In genomic region chr5:31581498-31582099, GRCh38 we compare ENCODE assay signal across 8 cellular contexts. TPM values are rescaled to one million over a fixed set of nuclear protein-coding genes. Genes with fewer than 3 reads are reported as not detected.
DNase-seq lines count a peak whose midpoint lies in the region; ATAC-seq, FAIRE-seq and TF ChIP-seq lines count a peak whose summit lies in the region.

No MANE protein-coding gene starts in this region.

- H4K20me1 ChIP-seq in PC-3 (ENCODE audit: low read length) (no peaks in the 10 kb centered on the region), endothelial cell of umbilical vein (replicated peaks; ENCODE audit: control insufficient read depth, extremely low read depth, insufficient read depth, low read length) (no peaks in the 10 kb centered on the region)

- H3K27me3 ChIP-seq in PC-3 (ENCODE audit: low read length) (peaks cover 19% of the 10 kb centered on the region; the same call in 1 of the 2 replicates), endothelial cell of umbilical vein (ENCODE audit: control insufficient read depth in 2 of 2, insufficient read depth in 2 of 2, low read length in 2 of 2) (peaks cover 0 to 2% of the 10 kb centered on the region in 2 experiments), parathyroid adenoma (ENCODE audit: control insufficient read depth, insufficient read depth, low read length) (no peaks in the 10 kb centered on the region), thyroid gland (no peaks in the 10 kb centered on the region)

- H3K4me3 Mint-ChIP-seq in HFFc6, result no peak overlapping the region

- no peak overlapping the region for H3K27ac ChIP-seq in C4-2B
- H3K27ac ChIP-seq in PC-3 (ENCODE audit: low read length), result no peak overlapping the region
- H3K27ac ChIP-seq in endothelial cell of umbilical vein (ENCODE audit: insufficient read depth, low read depth, low read length), result no peak overlapping the region
- H3K27ac ChIP-seq in parathyroid adenoma, result no peak overlapping the region
- H3K27ac ChIP-seq in thyroid gland, result no peak overlapping the region

- H3K9me1 ChIP-seq in endothelial cell of umbilical vein (replicated peaks; ENCODE audit: control insufficient read depth, extremely low read depth, insufficient read depth, low read length), result no peaks in the 10 kb centered on the region

- peaks cover 14% of the 10 kb centered on the region for H3K27me3 Mint-ChIP-seq in HFFc6 (ENCODE audit: insufficient read depth)

- no peaks in the 10 kb centered on the region for H3K9me3 ChIP-seq in PC-3 (ENCODE audit: low read length)
- no peaks in the 10 kb centered on the region for H3K9me3 ChIP-seq in endothelial cell of umbilical vein (replicated peaks; ENCODE audit: control insufficient read depth, insufficient read depth, low read length)
- no peaks in the 10 kb centered on the region for H3K9me3 ChIP-seq in parathyroid adenoma (ENCODE audit: control insufficient read depth, low read length)
- H3K9me3 ChIP-seq in thyroid gland, result no peaks in the 10 kb centered on the region

- TF ChIP-seq POLR2A in endothelial cell of umbilical vein (IDR thresholded peaks at IDR 0.05; ENCODE audit: low read depth, low read length), result no peak
- TF ChIP-seq POLR2A in thyroid gland (IDR thresholded peaks at IDR 0.05), result no peak

- WGBS in thyroid gland, 2 donors, result 35 to 40% methylated on average over 3 of the region's 3 CpGs

- H3F3A ChIP-seq in PC-3 (ENCODE audit: low read length, unreplicated experiment), result no peaks in the 10 kb centered on the region

- H3K4me3 ChIP-seq in PC-3 (ENCODE audit: low read length) (no peak overlapping the region), endothelial cell of umbilical vein (replicated peaks in 1 of 3; ENCODE audit: insufficient read depth in 1 of 3, low read depth in 1 of 3, low read length in 3 of 3) (no peak overlapping the region), parathyroid adenoma (ENCODE audit: low read depth, low read length) (no peak overlapping the region), thyroid gland (replicated peaks in 1 of 3) (no peak overlapping the region)

- H3K4me1 Mint-ChIP-seq in HFFc6 (ENCODE audit: low read depth), result peaks cover 14% of the 10 kb centered on the region

- H3K36me3 ChIP-seq in PC-3 (ENCODE audit: low read depth, low read length) (no peaks in the 10 kb centered on the region), endothelial cell of umbilical vein (ENCODE audit: control insufficient read depth in 2 of 2, extremely low read depth in 1 of 2, insufficient read depth in 2 of 2, low read length in 2 of 2) (no peaks in the 10 kb centered on the region), parathyroid adenoma (ENCODE audit: control insufficient read depth, insufficient read depth, low read length) (no peaks in the 10 kb centered on the region), thyroid gland (no peaks in the 10 kb centered on the region)

- no peaks in the 10 kb centered on the region for H3K9me3 Mint-ChIP-seq in HFFc6

- no peak overlapping the region for H3K27ac Mint-ChIP-seq in HFFc6

- H3K9me2 ChIP-seq in PC-3 (replicated peaks; ENCODE audit: low read length), result no peaks in the 10 kb centered on the region

- H3K79me2 ChIP-seq in PC-3 (ENCODE audit: low read length) (no peaks in the 10 kb centered on the region), endothelial cell of umbilical vein (ENCODE audit: control insufficient read depth, insufficient read depth, low read length) (no peaks in the 10 kb centered on the region), parathyroid adenoma (no peaks in the 10 kb centered on the region)

- ATAC-seq in PC-3 (no peak), HG03280 (IDR thresholded peaks at IDR 0.05; ENCODE audit: unreplicated experiment) (no peak), HG03565 (IDR thresholded peaks at IDR 0.05; ENCODE audit: unreplicated experiment) (no peak)

- BruUV-seq in PC-3 (replicated peaks; lab: Mats Ljungman, UMichigan) (no TSS peak), endothelial cell of umbilical vein (replicated peaks; lab: Mats Ljungman, UMichigan) (no TSS peak)

- no peaks in the 10 kb centered on the region for H3K36me3 Mint-ChIP-seq in HFFc6 (ENCODE audit: low read depth)

- DNase-seq in HFFc6 (peak; percentile 21), PC-3 (peak; percentile 65), endothelial cell of umbilical vein (ENCODE audit: low read depth, low spot score) (peak; percentile 32), thyroid gland (no peak)

- POLR2A ChIA-PET in PC-3 (lab: Charles Lee; ENCODE audit: unreplicated experiment) (no interaction called here), endothelial cell of umbilical vein (lab: Charles Lee) (no interaction called here)

- H3K4me2 ChIP-seq in PC-3 (ENCODE audit: low read length) (no peak overlapping the region), endothelial cell of umbilical vein (ENCODE audit: insufficient read depth, low read length) (no peak overlapping the region), parathyroid adenoma (ENCODE audit: low read length) (no peak overlapping the region)

- intact Hi-C loops in PC-3 (cut with micrococcal nuclease) (loop anchor here (1.0 to 5.0 kb wide), 3 partner anchors 228 to 512 kb away; no protein-coding TSS in a partner anchor), endothelial cell of umbilical vein (cut with micrococcal nuclease) (loop anchor here (1.0 kb wide), 4 partner anchors 228 to 512 kb away; no protein-coding TSS in a partner anchor), thyroid gland (cut with DNase I) (loop anchor here (2.0 to 5.0 kb wide), 2 partner anchors 227 to 511 kb away; no protein-coding TSS in a partner anchor)

- no peak for FAIRE-seq in endothelial cell of umbilical vein (lab: Jason Lieb, UNC)

- CTCF ChIA-PET in PC-3 (lab: Charles Lee) (interaction anchor here (0.7 kb wide), 1 partner anchor 227 kb away, joined by 4 read pairs; no protein-coding TSS in a partner anchor), endothelial cell of umbilical vein (lab: Charles Lee) (interaction anchor here (1.0 to 2.3 kb wide), 7 partner anchors 14 to 511 kb away, joined by 3 to 19 read pairs (median 8); no protein-coding TSS in a partner anchor)

- H2AFZ ChIP-seq in PC-3 (ENCODE audit: low read length) (no peak overlapping the region), endothelial cell of umbilical vein (ENCODE audit: low read depth, low read length) (no peak overlapping the region), parathyroid adenoma (no peak overlapping the region)

- H3K9ac ChIP-seq in PC-3 (ENCODE audit: low read length), result no peak overlapping the region
- H3K9ac ChIP-seq in endothelial cell of umbilical vein (replicated peaks; ENCODE audit: extremely low read depth, insufficient read depth, low read length), result no peak overlapping the region
- no peak overlapping the region for H3K9ac ChIP-seq in parathyroid adenoma

- peak; percentile 76 for TF ChIP-seq CTCF in C4-2B (conservative IDR thresholded peaks at IDR 0.05)
- peak; percentile 85 for TF ChIP-seq CTCF in HFFc6 (IDR thresholded peaks at IDR 0.05)
- TF ChIP-seq CTCF in PC-3 (conservative IDR thresholded peaks at IDR 0.05; ENCODE audit: low read depth, low read length), result peak; percentile 77
- TF ChIP-seq CTCF in endothelial cell of umbilical vein (IDR thresholded peaks at IDR 0.05; ENCODE audit: extremely low read depth in 1 of 2, insufficient read depth in 1 of 2, low read depth in 1 of 2, low read length in 2 of 2), result peak; percentile 8 to 14
- TF ChIP-seq CTCF in parathyroid adenoma (IDR thresholded peaks at IDR 0.05), result peak; percentile 46
- peak in 3 of 6 experiments; percentile 56 to 67 (median 56) for TF ChIP-seq CTCF in thyroid gland (IDR thresholded peaks at IDR 0.05)

- dilution Hi-C loops in endothelial cell of umbilical vein (cut with MboI; ENCODE audit: extremely low pct_ligation_motif_present, low sequenced_read_pairs), result no loop called here

- H3K4me1 ChIP-seq in PC-3 (ENCODE audit: insufficient read depth, low read length) (no peaks in the 10 kb centered on the region), endothelial cell of umbilical vein (ENCODE audit: control insufficient read depth, extremely low read depth, insufficient read depth, low read length) (no peaks in the 10 kb centered on the region), parathyroid adenoma (no peaks in the 10 kb centered on the region), thyroid gland (no peaks in the 10 kb centered on the region)

RNA-seq across cellular contexts. Expression of gene C5orf22, which starts 49.5 kb away (rescaled TPM):
- 10 to 100 TPM; 18.7 to 23.7 (median 20.6) TPM for total RNA-seq in HFFc6 (2021; fragmentation: NEBNext Ultra II Directional; extraction: Animal tissue kit (Norgen Biotek cat#: 25700))
- total RNA-seq in PC-3 (2014; rRNA removed) (15.3 and 15.6 TPM in 2 replicates), endothelial cell of umbilical vein (27.5 and 27.6 TPM in 2 replicates), thyroid gland (10 to 100 TPM; 13.8 to 25.6 (median 19.3) TPM)
- 11.7 and 23.7 TPM in 2 replicates for polyA plus RNA-seq in endothelial cell of umbilical vein
- polyA plus RNA-seq in endothelial cell of umbilical vein (2011; cell fraction: cytosol; rRNA removed), result 12.2 and 12.9 TPM in 2 replicates
- 8.7 and 13.6 TPM in 2 replicates for polyA plus RNA-seq in endothelial cell of umbilical vein (2011; cell fraction: nucleus; rRNA removed)
- 11.7 and 16.7 TPM in 2 replicates for polyA plus RNA-seq in endothelial cell of umbilical vein (2012)
- polyA minus RNA-seq in endothelial cell of umbilical vein, result 28.6 and 33.4 TPM in 2 replicates
- polyA minus RNA-seq in endothelial cell of umbilical vein (2011; cell fraction: cytosol; rRNA and poly(A)+ RNA removed), result 13.8 TPM
- polyA minus RNA-seq in endothelial cell of umbilical vein (2011; cell fraction: nucleus; rRNA and poly(A)+ RNA removed), result 16.1 and 19.3 TPM in 2 replicates

RNA-seq across cellular contexts. Expression of gene DROSHA, which starts 49.7 kb away (rescaled TPM):
- total RNA-seq in HFFc6 (2021; fragmentation: NEBNext Ultra II Directional; extraction: Animal tissue kit (Norgen Biotek cat#: 25700)), result 10 to 100 TPM; 67.5 to 77.0 (median 69.6) TPM
- total RNA-seq in PC-3 (2014; rRNA removed) (60.7 and 84.1 TPM in 2 replicates), endothelial cell of umbilical vein (90.0 and 96.4 TPM in 2 replicates), thyroid gland (10 to 100 TPM; 45.6 to 52.3 (median 46.2) TPM)
- 49.1 and 53.3 TPM in 2 replicates for polyA plus RNA-seq in endothelial cell of umbilical vein
- 43.8 and 55.1 TPM in 2 replicates for polyA plus RNA-seq in endothelial cell of umbilical vein (2011; cell fraction: cytosol; rRNA removed)
- polyA plus RNA-seq in endothelial cell of umbilical vein (2011; cell fraction: nucleus; rRNA removed), result 159 and 205 TPM in 2 replicates
- polyA plus RNA-seq in endothelial cell of umbilical vein (2012), result 48.7 and 50.5 TPM in 2 replicates
- 189 and 204 TPM in 2 replicates for polyA minus RNA-seq in endothelial cell of umbilical vein
- polyA minus RNA-seq in endothelial cell of umbilical vein (2011; cell fraction: cytosol; rRNA and poly(A)+ RNA removed), result 93.2 TPM
- polyA minus RNA-seq in endothelial cell of umbilical vein (2011; cell fraction: nucleus; rRNA and poly(A)+ RNA removed), result 133 and 137 TPM in 2 replicates

RNA-seq across cellular contexts. Expression of gene PDZD2, which starts 57.3 kb away (rescaled TPM):
- under 1 TPM; 0.02 to 0.12 (median 0.09) TPM for total RNA-seq in HFFc6 (2021; fragmentation: NEBNext Ultra II Directional; extraction: Animal tissue kit (Norgen Biotek cat#: 25700))
- total RNA-seq in PC-3 (2014; rRNA removed) (2.0 and 2.9 TPM in 2 replicates), endothelial cell of umbilical vein (3.4 and 6.9 TPM in 2 replicates), thyroid gland (1 to 10 TPM; 1.8 to 4.5 (median 3.9) TPM)
- 0.65 and 0.66 TPM in 2 replicates for polyA plus RNA-seq in endothelial cell of umbilical vein
- 0.69 and 0.92 TPM in 2 replicates for polyA plus RNA-seq in endothelial cell of umbilical vein (2011; cell fraction: cytosol; rRNA removed)
- 1.4 and 1.7 TPM in 2 replicates for polyA plus RNA-seq in endothelial cell of umbilical vein (2011; cell fraction: nucleus; rRNA removed)
- 0.52 and 1.2 TPM in 2 replicates for polyA plus RNA-seq in endothelial cell of umbilical vein (2012)
- polyA minus RNA-seq in endothelial cell of umbilical vein, result 1.5 and 4.6 TPM in 2 replicates
- 2.8 TPM for polyA minus RNA-seq in endothelial cell of umbilical vein (2011; cell fraction: cytosol; rRNA and poly(A)+ RNA removed)
- polyA minus RNA-seq in endothelial cell of umbilical vein (2011; cell fraction: nucleus; rRNA and poly(A)+ RNA removed), result 2.4 and 3.4 TPM in 2 replicates

Comparison
In these comparisons a context has a peak if more than half of its experiments do, and no peak if none do; other contexts are left out.
1. DNase-seq: peak in HFFc6 (single experiment), PC-3 (single experiment) and endothelial cell of umbilical vein (single experiment); none in thyroid gland (0 of 2).